Comparison of ENCODE assay signal across 9 cellular contexts in the genomic region with DNA sequence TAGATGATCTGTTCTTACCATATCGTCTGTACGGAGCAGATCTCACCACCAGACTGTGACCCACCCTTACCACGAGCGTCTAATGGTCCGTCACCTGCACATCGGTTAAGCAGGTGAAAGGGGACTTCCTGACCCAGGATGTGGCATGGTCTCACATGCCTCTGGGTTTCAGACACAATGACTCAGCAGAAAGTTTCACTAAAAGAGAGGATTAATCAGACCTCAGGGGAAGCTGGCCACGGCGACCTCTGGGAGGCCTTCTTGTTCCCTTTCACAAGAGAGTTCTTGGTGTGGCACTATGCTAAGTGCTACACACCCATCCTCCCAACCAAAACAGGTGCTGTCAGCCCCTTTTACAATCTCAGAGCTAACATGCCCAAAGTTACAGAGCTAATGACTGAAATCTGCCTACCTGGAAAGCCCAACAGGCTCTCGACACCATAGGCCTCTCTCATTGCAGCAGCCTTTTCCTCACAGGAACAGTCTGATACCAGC. TPM values are rescaled to one million over a fixed set of nuclear protein-coding genes. Genes with fewer than 3 reads are reported as not detected.
DNase-seq lines count a peak whose midpoint lies in the region; ATAC-seq and TF ChIP-seq lines count a peak whose summit lies in the region.
"Had no signal": no experiment of that assay in that cellular context is flagged by ENCODE, and none has a peak within 500 bp of the region (broad histone marks: within the 10 kb centered on the region; RNA-seq: fewer than 3 reads in every experiment).

No MANE protein-coding gene starts in this region.

- peak overlapping the region; percentile 82 for H4K91ac ChIP-seq in IMR-90 (ENCODE audit: insufficient read depth, low read depth, low read length)

- H3K56ac ChIP-seq in IMR-90 (ENCODE audit: extremely low read depth, insufficient read depth, low read length): no peak overlapping the region

- intact Hi-C loops in IMR-90 (cut with micrococcal nuclease): loop anchor here (5.0 kb wide), 1 partner anchor 37 kb away; no protein-coding TSS in a partner anchor
- intact Hi-C loops in sciatic nerve (cut with DNase I): no loop called here
- intact Hi-C loops in tibial artery (cut with DNase I; ENCODE audit: low total_unique reads): no loop called here

- peak overlapping the region in 1 of 2 experiments; percentile 84; a peak in 2 of 4 replicates for H4K8ac ChIP-seq in IMR-90 (ENCODE audit: low read depth in 2 of 2, low read length in 2 of 2)

- no peak for TF ChIP-seq RAD21 in IMR-90 (IDR thresholded peaks at IDR 0.05; ENCODE audit: low read length)

- H3K36me3 Mint-ChIP-seq in activated naive CD4-positive, alpha-beta T cell treated with anti-CD3 and anti-CD28 coated beads, Interleukin-2, amount 10 ng/mL, durations not matched to agents 7 days and 5 days: peaks cover 1% of the 10 kb centered on the region

- no peak overlapping the region; the same call in 1 of the 2 replicates for H3K4me2 ChIP-seq in IMR-90 (ENCODE audit: low read depth, low read length)

- no TSS peak for BruUV-seq in IMR-90 (replicated peaks; lab: Mats Ljungman, UMichigan)

- WGBS in IMR-90 (ENCODE audit: extremely low coverage in 2 of 2, insufficient read length in 1 of 2), 2 experiments: 73% methylated on average over 3 of the region's 9 CpGs; no CpG with 5 or more reads in 1 of the 2 experiments

- peaks cover 8% of the 10 kb centered on the region for H3K27me3 Mint-ChIP-seq in activated naive CD4-positive, alpha-beta T cell treated with anti-CD3 and anti-CD28 coated beads, Interleukin-2, amount 10 ng/mL, durations not matched to agents 7 days and 5 days

- peak overlapping the region; percentile 73 for H2AK5ac ChIP-seq in IMR-90 (ENCODE audit: low read depth, low read length)

- H3K9me1 ChIP-seq in IMR-90 (ENCODE audit: insufficient read depth, low read length): peaks cover 31% of the 10 kb centered on the region

- H3K9me3 ChIP-seq in IMR-90 (ENCODE audit: control insufficient read depth, insufficient read depth, low read length): no peaks in the 10 kb centered on the region
- no peaks in the 10 kb centered on the region for H3K9me3 ChIP-seq in tibial artery

- CTCF ChIA-PET in IMR-90 (lab: Yijun Ruan, JAX): no interaction called here
- CTCF ChIA-PET in activated naive CD4-positive, alpha-beta T cell treated with anti-CD3 and anti-CD28 coated beads, Interleukin-2, amount 10 ng/mL, durations not matched to agents 7 days and 5 days (lab: Charles Lee): interaction anchor here (0.6 kb wide), 1 partner anchor 9 kb away, joined by 4 read pairs; no protein-coding TSS in a partner anchor

- TF ChIP-seq POLR2A in IMR-90 (IDR thresholded peaks at IDR 0.05; ENCODE audit: low read depth, low read length): no peak

- peak overlapping the region; percentile 73 for H2BK120ac ChIP-seq in IMR-90 (ENCODE audit: low read depth, low read length)

- H3K36me3 ChIP-seq in IMR-90 (ENCODE audit: control insufficient read depth, insufficient read depth, low read length) (no peaks in the 10 kb centered on the region), tibial artery (no peaks in the 10 kb centered on the region)

- H3K27me3 ChIP-seq in IMR-90 (ENCODE audit: control insufficient read depth, insufficient read depth, low read length) (no peaks in the 10 kb centered on the region), tibial artery (no peaks in the 10 kb centered on the region)

- H2BK15ac ChIP-seq in IMR-90 (ENCODE audit: low read depth, low read length): peak overlapping the region; percentile 81

- TF ChIP-seq CTCF in GM12875 (IDR thresholded peaks at IDR 0.05; ENCODE audit: borderline replicate concordance, insufficient read depth, low read depth, low read length): 0 out of 2 replicates have a peak, but pooled peaks have one; percentile 3
- no peak for TF ChIP-seq CTCF in IMR-90 (conservative IDR thresholded peaks at IDR 0.05; ENCODE audit: low read depth, low read length)
- no peak for TF ChIP-seq CTCF in tibial artery (IDR thresholded peaks at IDR 0.05)

- H3K79me1 ChIP-seq in IMR-90 (ENCODE audit: low read depth in 1 of 2, low read length in 2 of 2): peaks cover 15 to 68% of the 10 kb centered on the region in 2 experiments

- H3K9ac ChIP-seq in IMR-90 (ENCODE audit: low read depth, low read length): no peak overlapping the region

- dilution Hi-C loops in IMR-90 (cut with HindIII; ENCODE audit: low sequenced_read_pairs, unreplicated experiment): no loop called here

- H4K20me1 ChIP-seq in IMR-90 (ENCODE audit: insufficient read depth, low read length): no peaks in the 10 kb centered on the region; the same call in 1 of the 2 replicates

- peak overlapping the region; percentile 82 for H3K4ac ChIP-seq in IMR-90 (ENCODE audit: low read depth, low read length)

- DNase-seq in IMR-90 (peak; percentile 75), non-pigmented ciliary epithelial cell (ENCODE audit: low read depth) (peak; percentile 70), sciatic nerve (ENCODE audit: low spot score) (no peak), Ammon's horn (ENCODE audit: low spot score) (no peak), tibial artery (no peak)
- DNase-seq in activated naive CD4-positive, alpha-beta T cell treated with anti-CD3 and anti-CD28 coated beads, Interleukin-2, amount 10 ng/mL, durations not matched to agents 7 days and 5 days: peak; percentile 57

- peak overlapping the region; percentile 4; the same call in 1 of the 2 replicates for H4K5ac ChIP-seq in IMR-90 (ENCODE audit: low read depth, low read length)

- peak overlapping the region; percentile 21 for H2BK5ac ChIP-seq in IMR-90 (ENCODE audit: low read depth, low read length, poor library complexity, severe bottlenecking)

- H2BK20ac ChIP-seq in IMR-90 (ENCODE audit: low read depth, low read length): peak overlapping the region; percentile 84; the same call in 1 of the 2 replicates

- in situ Hi-C loops in IMR-90 (cut with MboI; ENCODE audit: low sequenced_read_pairs): no loop called here

- ATAC-seq in GM21717 (IDR thresholded peaks at IDR 0.05; ENCODE audit: unreplicated experiment): peak; percentile 92
- no peak for ATAC-seq in IMR-90 (ENCODE audit: low read depth)
- ATAC-seq in sciatic nerve: no peak

- H3K14ac ChIP-seq in IMR-90 (replicated peaks; ENCODE audit: low read depth, low read length): peak overlapping the region; percentile 47

- H3K4me1 ChIP-seq in IMR-90 (ENCODE audit: control insufficient read depth, insufficient read depth, low read length) (peaks cover 28% of the 10 kb centered on the region), tibial artery (peaks cover 0 to 51% (median 27%) of the 10 kb centered on the region in 4 donors)

- no peak overlapping the region for H3K4me3 Mint-ChIP-seq in activated naive CD4-positive, alpha-beta T cell treated with anti-CD3 and anti-CD28 coated beads, Interleukin-2, amount 10 ng/mL, durations not matched to agents 7 days and 5 days

- peak overlapping the region; percentile 38 for H2AK9ac ChIP-seq in IMR-90 (replicated peaks; ENCODE audit: low read depth, low read length, poor library complexity)

- peak overlapping the region; percentile 80 for H3K23ac ChIP-seq in IMR-90 (ENCODE audit: low read depth, low read length)

- H2AFZ ChIP-seq in IMR-90 (replicated peaks; ENCODE audit: low read length, poor library complexity): no peak overlapping the region

- H3K27ac ChIP-seq in IMR-90 (ENCODE audit: insufficient read depth, low read length) (no peak overlapping the region), tibial artery (peak overlapping the region in 1 of 2 donors; percentile 74)

- H3K4me3 ChIP-seq in GM12875 (ENCODE audit: low read depth, low read length): no peak overlapping the region
- H3K4me3 ChIP-seq in IMR-90 (ENCODE audit: insufficient read depth, low read depth, low read length): no peak overlapping the region
- H3K4me3 ChIP-seq in tibial artery: no peak overlapping the region

- H3K4me1 Mint-ChIP-seq in activated naive CD4-positive, alpha-beta T cell treated with anti-CD3 and anti-CD28 coated beads, Interleukin-2, amount 10 ng/mL, durations not matched to agents 7 days and 5 days: peaks cover 10% of the 10 kb centered on the region

- no peaks in the 10 kb centered on the region for H3K9me3 Mint-ChIP-seq in activated naive CD4-positive, alpha-beta T cell treated with anti-CD3 and anti-CD28 coated beads, Interleukin-2, amount 10 ng/mL, durations not matched to agents 7 days and 5 days

- peak overlapping the region; percentile 37; the same call in 1 of the 2 replicates for H3K18ac ChIP-seq in IMR-90 (ENCODE audit: low read depth, low read length)

- H3K27ac Mint-ChIP-seq in activated naive CD4-positive, alpha-beta T cell treated with anti-CD3 and anti-CD28 coated beads, Interleukin-2, amount 10 ng/mL, durations not matched to agents 7 days and 5 days: no peak overlapping the region

- POLR2A ChIA-PET in IMR-90 (lab: Charles Lee; ENCODE audit: unreplicated experiment): no interaction called here

TF ChIP-seq in IMR-90, 13 proteins besides CTCF, POLR2A, EP300 and RAD21:
- TF ChIP-seq RFX5 (IDR thresholded peaks at IDR 0.05; ENCODE audit: low read depth, low read length) (no peak), CEBPB (IDR thresholded peaks at IDR 0.05; ENCODE audit: low read depth, low read length) (peak; percentile 32; the same call in 1 of the 2 replicates), MAFK (IDR thresholded peaks at IDR 0.05; ENCODE audit: low read depth, low read length) (peak; percentile 89), NFE2L2 (IDR thresholded peaks at IDR 0.05; ENCODE audit: low read depth, low read length) (peak; percentile 100), BHLHE40 (IDR thresholded peaks at IDR 0.05; ENCODE audit: low read depth, low read length) (peak; percentile 45; the same call in 1 of the 2 replicates)
- TF ChIP-seq, protein P1, sequence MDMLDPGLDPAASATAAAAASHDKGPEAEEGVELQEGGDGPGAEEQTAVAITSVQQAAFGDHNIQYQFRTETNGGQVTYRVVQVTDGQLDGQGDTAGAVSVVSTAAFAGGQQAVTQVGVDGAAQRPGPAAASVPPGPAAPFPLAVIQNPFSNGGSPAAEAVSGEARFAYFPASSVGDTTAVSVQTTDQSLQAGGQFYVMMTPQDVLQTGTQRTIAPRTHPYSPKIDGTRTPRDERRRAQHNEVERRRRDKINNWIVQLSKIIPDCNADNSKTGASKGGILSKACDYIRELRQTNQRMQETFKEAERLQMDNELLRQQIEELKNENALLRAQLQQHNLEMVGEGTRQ (IDR thresholded peaks at IDR 0.05; ENCODE audit: low read depth, low read length): no peak
- TF ChIP-seq, protein P2, sequence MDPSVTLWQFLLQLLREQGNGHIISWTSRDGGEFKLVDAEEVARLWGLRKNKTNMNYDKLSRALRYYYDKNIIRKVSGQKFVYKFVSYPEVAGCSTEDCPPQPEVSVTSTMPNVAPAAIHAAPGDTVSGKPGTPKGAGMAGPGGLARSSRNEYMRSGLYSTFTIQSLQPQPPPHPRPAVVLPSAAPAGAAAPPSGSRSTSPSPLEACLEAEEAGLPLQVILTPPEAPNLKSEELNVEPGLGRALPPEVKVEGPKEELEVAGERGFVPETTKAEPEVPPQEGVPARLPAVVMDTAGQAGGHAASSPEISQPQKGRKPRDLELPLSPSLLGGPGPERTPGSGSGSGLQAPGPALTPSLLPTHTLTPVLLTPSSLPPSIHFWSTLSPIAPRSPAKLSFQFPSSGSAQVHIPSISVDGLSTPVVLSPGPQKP (IDR thresholded peaks at IDR 0.05; ENCODE audit: borderline replicate concordance, low read depth, low read length): no peak

RNA-seq across cellular contexts. Expression of a gene that starts 41.6 kb away (rescaled TPM):
- total RNA-seq in IMR-90 (2012; rRNA removed) (49.2 and 51.3 TPM in 2 replicates), sciatic nerve (6.9 TPM)
- polyA plus RNA-seq in IMR-90 (2012; rRNA removed): 24.3 and 27.3 TPM in 2 replicates
- polyA plus RNA-seq in IMR-90 (2012; cell fraction: cytosol; rRNA removed): 11.0 and 16.9 TPM in 2 replicates
- 11.0 and 24.1 TPM in 2 replicates for polyA plus RNA-seq in IMR-90 (2012; cell fraction: nucleus; rRNA removed; ENCODE audit: low replicate concordance)
- total RNA-seq: T-helper 1 cell treated with Interleukin-12 subunit alpha and Interleukin-12 subunit beta and Interleukin-4 antibody, amounts not matched to agents 30 ng/mL and 1 ng/mL, for 36 hours had no signal

Comparison
In these comparisons a context has a peak if more than half of its experiments do, and no peak if none do; other contexts are left out.
1. DNase-seq: peak in IMR-90 (single experiment), activated naive CD4-positive, alpha-beta T cell treated with anti-CD3 and anti-CD28 coated beads, Interleukin-2, amount 10 ng/mL, durations not matched to agents 7 days and 5 days (single experiment) and non-pigmented ciliary epithelial cell (single experiment); none in sciatic nerve (single experiment), Ammon's horn (single experiment) and tibial artery (0 of 2).